In the genomic region with DNA sequence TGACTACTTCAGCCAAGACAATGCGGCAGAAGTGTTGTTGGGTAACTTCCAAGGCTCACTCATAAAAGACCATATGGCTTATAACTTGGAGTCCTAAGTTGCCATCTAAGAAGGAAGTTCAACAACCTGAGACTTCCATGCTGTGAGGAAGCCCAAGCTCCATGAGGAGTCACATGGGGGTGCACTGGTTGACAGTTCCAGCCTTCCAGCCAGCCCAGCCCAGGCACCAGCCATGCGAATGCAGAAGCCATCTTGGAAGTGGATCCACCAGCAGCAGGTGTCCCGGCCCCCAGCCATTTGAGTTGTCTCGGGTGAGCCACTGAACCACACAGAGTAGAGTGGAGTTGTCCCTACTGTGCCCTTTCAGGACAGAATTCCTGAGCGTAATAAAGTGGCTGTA, we compare ENCODE assay signal across 1 cellular context.
TF ChIP-seq lines count a peak whose summit lies in the region.

No MANE protein-coding gene starts in this region.

TF ChIP-seq in GM12878, 131 proteins besides CTCF, POLR2A, EP300 and RAD21:
- TF ChIP-seq SMC3 (IDR thresholded peaks at IDR 0.05; ENCODE audit: borderline replicate concordance, low read length) (no peak), YY1 (IDR thresholded peaks at IDR 0.05; ENCODE audit: low read depth, low read length) (peak; percentile 82)
TF ChIP-seq in GM12878: peak in this region for 1.
